8 cellular contexts compared by ENCODE assay signal in the genomic region with DNA sequence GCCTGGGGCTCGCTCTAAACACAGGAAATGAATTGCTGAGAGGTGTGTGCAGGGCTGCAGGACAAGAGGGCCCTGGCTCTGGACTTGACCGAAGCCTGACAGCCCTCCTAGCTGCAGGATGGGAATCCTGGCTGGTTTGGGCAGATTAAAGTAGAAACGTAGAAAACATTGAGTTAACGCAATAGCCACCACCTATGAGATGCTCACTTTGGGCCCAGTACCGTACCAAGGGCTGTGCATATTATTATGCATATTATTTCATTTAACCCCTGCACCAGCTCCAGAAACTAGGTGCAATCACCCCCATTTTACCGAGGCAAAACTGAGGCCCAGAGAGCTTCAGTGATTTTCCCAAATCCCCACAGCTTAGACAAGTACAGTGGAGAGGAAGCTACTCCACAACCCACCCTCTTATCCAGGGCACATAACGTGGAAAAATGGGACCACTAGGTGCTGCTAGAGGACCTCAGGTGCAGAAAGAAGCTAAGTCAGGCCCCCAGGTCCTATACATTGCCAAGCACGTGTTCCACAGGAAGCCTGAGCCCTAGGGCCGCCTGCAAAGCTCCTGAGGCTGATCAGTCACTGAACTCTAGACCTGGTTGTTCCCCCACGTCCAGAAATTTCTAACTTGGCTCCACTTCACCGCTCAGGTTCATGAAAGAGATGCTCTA.
DNase-seq lines count a peak whose midpoint lies in the region; ATAC-seq and TF ChIP-seq lines count a peak whose summit lies in the region.

No MANE protein-coding gene starts in this region.

- no peak overlapping the region for H3K4me3 Mint-ChIP-seq in activated CD4-positive, alpha-beta T cell treated with anti-CD3 and anti-CD28 coated beads for 36 hours
- no peak overlapping the region for H3K4me3 Mint-ChIP-seq in T-helper 2 cell treated with Interferon-gamma antibody and Interleukin-4, amounts not matched to agents 5 μg/mL and 100 μg/mL, for 36 hours

- intact Hi-C loops in activated CD4-positive, alpha-beta T cell treated with anti-CD3 and anti-CD28 coated beads for 36 hours (cut with DNase I, micrococcal nuclease): no loop called here

- CTCF ChIA-PET in activated CD4-positive, alpha-beta T cell treated with anti-CD3 and anti-CD28 coated beads for 36 hours (lab: Charles Lee): interaction anchor here (0.6 to 1.0 kb wide), 4 partner anchors 9 to 47 kb away, joined by 3 read pairs; no protein-coding TSS in a partner anchor

- H3K36me3 Mint-ChIP-seq in activated CD4-positive, alpha-beta T cell treated with anti-CD3 and anti-CD28 coated beads for 36 hours (ENCODE audit: low read depth): no peaks in the 10 kb centered on the region
- H3K36me3 Mint-ChIP-seq in T-helper 2 cell treated with Interferon-gamma antibody and Interleukin-4, amounts not matched to agents 5 μg/mL and 100 μg/mL, for 36 hours (ENCODE audit: low read depth): no peaks in the 10 kb centered on the region

- POLR2A ChIA-PET in activated CD4-positive, alpha-beta T cell treated with anti-CD3 and anti-CD28 coated beads for 36 hours (lab: Charles Lee): no interaction called here

- ATAC-seq in activated CD4-positive, alpha-beta T cell treated with anti-CD3 and anti-CD28 coated beads for 36 hours: peak; percentile 58
- ATAC-seq in SK-N-SH treated with all-trans-retinoic acid at 6 μM for 48 hours (peak; percentile 82), HG03565 (IDR thresholded peaks at IDR 0.05; ENCODE audit: unreplicated experiment) (no peak)

- H3K27me3 Mint-ChIP-seq in activated CD4-positive, alpha-beta T cell treated with anti-CD3 and anti-CD28 coated beads for 36 hours: no peaks in the 10 kb centered on the region
- peaks cover 4% of the 10 kb centered on the region for H3K27me3 Mint-ChIP-seq in T-helper 2 cell treated with Interferon-gamma antibody and Interleukin-4, amounts not matched to agents 5 μg/mL and 100 μg/mL, for 36 hours (ENCODE audit: low read depth)

- no peak overlapping the region for H3K27ac Mint-ChIP-seq in activated CD4-positive, alpha-beta T cell treated with anti-CD3 and anti-CD28 coated beads for 36 hours
- H3K27ac Mint-ChIP-seq in T-helper 2 cell treated with Interferon-gamma antibody and Interleukin-4, amounts not matched to agents 5 μg/mL and 100 μg/mL, for 36 hours: no peak overlapping the region

- H3K9me3 Mint-ChIP-seq in activated CD4-positive, alpha-beta T cell treated with anti-CD3 and anti-CD28 coated beads for 36 hours (ENCODE audit: low read depth): no peaks in the 10 kb centered on the region
- H3K9me3 Mint-ChIP-seq in T-helper 2 cell treated with Interferon-gamma antibody and Interleukin-4, amounts not matched to agents 5 μg/mL and 100 μg/mL, for 36 hours: no peaks in the 10 kb centered on the region

- peak; percentile 44 for DNase-seq in activated CD4-positive, alpha-beta T cell treated with anti-CD3 and anti-CD28 coated beads for 36 hours
- no peak for DNase-seq in activated CD4-positive, alpha-beta T cell treated with anti-CD3 and anti-CD28 coated beads, Interleukin-2, amount 50 U/mL, for 1 hour
- DNase-seq in Kasumi-1 (lab: John Stamatoyannopoulos, UW): peak; percentile 0 to 15
- DNase-seq in iPS DF 4.7 (ENCODE audit: extremely low read depth, low spot score): peak; percentile 69
- no peak for DNase-seq in T-helper 2 cell treated with Interferon-gamma antibody and Interleukin-4, amounts not matched to agents 5 μg/mL and 100 μg/mL, for 36 hours (ENCODE audit: low spot score)
- no peak for DNase-seq in stimulated activated CD4-positive, alpha-beta T cell treated with anti-CD3 and anti-CD28 coated beads, Interleukin-4, amount 100 ng/mL, for 1 hour

- H3K4me1 Mint-ChIP-seq in activated CD4-positive, alpha-beta T cell treated with anti-CD3 and anti-CD28 coated beads for 36 hours: no peaks in the 10 kb centered on the region
- no peaks in the 10 kb centered on the region for H3K4me1 Mint-ChIP-seq in T-helper 2 cell treated with Interferon-gamma antibody and Interleukin-4, amounts not matched to agents 5 μg/mL and 100 μg/mL, for 36 hours (ENCODE audit: low read depth)

TF ChIP-seq in SK-N-SH treated with all-trans-retinoic acid at 6 μM for 48 hours, 23 proteins besides CTCF, POLR2A, EP300 and RAD21:
- TF ChIP-seq ZC3H10 (CRISPR knock-in tag; IDR thresholded peaks at IDR 0.05) (no peak), ZNF565 (CRISPR knock-in tag; conservative IDR thresholded peaks at IDR 0.05; ENCODE audit: low read depth) (no peak), CSDC2 (CRISPR knock-in tag; IDR thresholded peaks at IDR 0.05) (no peak), RARB (CRISPR knock-in tag; IDR thresholded peaks at IDR 0.05) (no peak), ARNTL (CRISPR knock-in tag; IDR thresholded peaks at IDR 0.05; ENCODE audit: borderline replicate concordance, low read depth) (no peak), SNAI2 (CRISPR knock-in tag; IDR thresholded peaks at IDR 0.05) (no peak), TOX (CRISPR knock-in tag; IDR thresholded peaks at IDR 0.05; ENCODE audit: borderline replicate concordance) (no peak), PPARA (CRISPR knock-in tag; IDR thresholded peaks at IDR 0.05; ENCODE audit: borderline replicate concordance) (no peak), GLIS3 (CRISPR knock-in tag; IDR thresholded peaks at IDR 0.05) (no peak), ESRRG (CRISPR knock-in tag; IDR thresholded peaks at IDR 0.05) (no peak), TCF4 (CRISPR knock-in tag; IDR thresholded peaks at IDR 0.05; ENCODE audit: borderline replicate concordance) (no peak), ISL1 (CRISPR knock-in tag; IDR thresholded peaks at IDR 0.05) (no peak), OSR1 (CRISPR knock-in tag; IDR thresholded peaks at IDR 0.05) (no peak), ZNF8 (CRISPR knock-in tag; IDR thresholded peaks at IDR 0.05) (no peak), ZFP3 (CRISPR knock-in tag; IDR thresholded peaks at IDR 0.05) (no peak)
- TF ChIP-seq, protein P1, sequence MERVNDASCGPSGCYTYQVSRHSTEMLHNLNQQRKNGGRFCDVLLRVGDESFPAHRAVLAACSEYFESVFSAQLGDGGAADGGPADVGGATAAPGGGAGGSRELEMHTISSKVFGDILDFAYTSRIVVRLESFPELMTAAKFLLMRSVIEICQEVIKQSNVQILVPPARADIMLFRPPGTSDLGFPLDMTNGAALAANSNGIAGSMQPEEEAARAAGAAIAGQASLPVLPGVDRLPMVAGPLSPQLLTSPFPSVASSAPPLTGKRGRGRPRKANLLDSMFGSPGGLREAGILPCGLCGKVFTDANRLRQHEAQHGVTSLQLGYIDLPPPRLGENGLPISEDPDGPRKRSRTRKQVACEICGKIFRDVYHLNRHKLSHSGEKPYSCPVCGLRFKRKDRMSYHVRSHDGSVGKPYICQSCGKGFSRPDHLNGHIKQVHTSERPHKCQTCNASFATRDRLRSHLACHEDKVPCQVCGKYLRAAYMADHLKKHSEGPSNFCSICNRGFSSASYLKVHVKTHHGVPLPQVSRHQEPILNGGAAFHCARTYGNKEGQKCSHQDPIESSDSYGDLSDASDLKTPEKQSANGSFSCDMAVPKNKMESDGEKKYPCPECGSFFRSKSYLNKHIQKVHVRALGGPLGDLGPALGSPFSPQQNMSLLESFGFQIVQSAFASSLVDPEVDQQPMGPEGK (CRISPR knock-in tag; IDR thresholded peaks at IDR 0.05; ENCODE audit: borderline replicate concordance): no peak
- TF ChIP-seq, protein P2, sequence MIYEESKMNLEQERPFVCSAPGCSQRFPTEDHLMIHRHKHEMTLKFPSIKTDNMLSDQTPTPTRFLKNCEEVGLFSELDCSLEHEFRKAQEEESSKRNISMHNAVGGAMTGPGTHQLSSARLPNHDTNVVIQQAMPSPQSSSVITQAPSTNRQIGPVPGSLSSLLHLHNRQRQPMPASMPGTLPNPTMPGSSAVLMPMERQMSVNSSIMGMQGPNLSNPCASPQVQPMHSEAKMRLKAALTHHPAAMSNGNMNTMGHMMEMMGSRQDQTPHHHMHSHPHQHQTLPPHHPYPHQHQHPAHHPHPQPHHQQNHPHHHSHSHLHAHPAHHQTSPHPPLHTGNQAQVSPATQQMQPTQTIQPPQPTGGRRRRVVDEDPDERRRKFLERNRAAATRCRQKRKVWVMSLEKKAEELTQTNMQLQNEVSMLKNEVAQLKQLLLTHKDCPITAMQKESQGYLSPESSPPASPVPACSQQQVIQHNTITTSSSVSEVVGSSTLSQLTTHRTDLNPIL (CRISPR knock-in tag; IDR thresholded peaks at IDR 0.05; ENCODE audit: low read depth): no peak
- TF ChIP-seq, protein P3, sequence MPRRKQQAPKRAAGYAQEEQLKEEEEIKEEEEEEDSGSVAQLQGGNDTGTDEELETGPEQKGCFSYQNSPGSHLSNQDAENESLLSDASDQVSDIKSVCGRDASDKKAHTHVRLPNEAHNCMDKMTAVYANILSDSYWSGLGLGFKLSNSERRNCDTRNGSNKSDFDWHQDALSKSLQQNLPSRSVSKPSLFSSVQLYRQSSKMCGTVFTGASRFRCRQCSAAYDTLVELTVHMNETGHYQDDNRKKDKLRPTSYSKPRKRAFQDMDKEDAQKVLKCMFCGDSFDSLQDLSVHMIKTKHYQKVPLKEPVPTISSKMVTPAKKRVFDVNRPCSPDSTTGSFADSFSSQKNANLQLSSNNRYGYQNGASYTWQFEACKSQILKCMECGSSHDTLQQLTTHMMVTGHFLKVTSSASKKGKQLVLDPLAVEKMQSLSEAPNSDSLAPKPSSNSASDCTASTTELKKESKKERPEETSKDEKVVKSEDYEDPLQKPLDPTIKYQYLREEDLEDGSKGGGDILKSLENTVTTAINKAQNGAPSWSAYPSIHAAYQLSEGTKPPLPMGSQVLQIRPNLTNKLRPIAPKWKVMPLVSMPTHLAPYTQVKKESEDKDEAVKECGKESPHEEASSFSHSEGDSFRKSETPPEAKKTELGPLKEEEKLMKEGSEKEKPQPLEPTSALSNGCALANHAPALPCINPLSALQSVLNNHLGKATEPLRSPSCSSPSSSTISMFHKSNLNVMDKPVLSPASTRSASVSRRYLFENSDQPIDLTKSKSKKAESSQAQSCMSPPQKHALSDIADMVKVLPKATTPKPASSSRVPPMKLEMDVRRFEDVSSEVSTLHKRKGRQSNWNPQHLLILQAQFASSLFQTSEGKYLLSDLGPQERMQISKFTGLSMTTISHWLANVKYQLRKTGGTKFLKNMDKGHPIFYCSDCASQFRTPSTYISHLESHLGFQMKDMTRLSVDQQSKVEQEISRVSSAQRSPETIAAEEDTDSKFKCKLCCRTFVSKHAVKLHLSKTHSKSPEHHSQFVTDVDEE (CRISPR knock-in tag; IDR thresholded peaks at IDR 0.05): no peak

Comparison
In these comparisons a context has a peak if more than half of its experiments do, and no peak if none do; other contexts are left out.
1. DNase-seq: peak in activated CD4-positive, alpha-beta T cell treated with anti-CD3 and anti-CD28 coated beads for 36 hours (single experiment), Kasumi-1 (2 of 2) and iPS DF 4.7 (single experiment); none in activated CD4-positive, alpha-beta T cell treated with anti-CD3 and anti-CD28 coated beads, Interleukin-2, amount 50 U/mL, for 1 hour (single experiment), T-helper 2 cell treated with Interferon-gamma antibody and Interleukin-4, amounts not matched to agents 5 μg/mL and 100 μg/mL, for 36 hours (single experiment) and stimulated activated CD4-positive, alpha-beta T cell treated with anti-CD3 and anti-CD28 coated beads, Interleukin-4, amount 100 ng/mL, for 1 hour (single experiment).